In genomic region chr7:43535810-43536585, GRCh38 we compare ENCODE assay signal across 10 cellular contexts. TPM values are rescaled to one million over a fixed set of nuclear protein-coding genes. Genes with fewer than 3 reads are reported as not detected.
A peak's percentile ranks its signal among the peaks of the same experiment; 100 is the strongest.
DNase-seq lines count a peak whose midpoint lies in the region; FAIRE-seq and TF ChIP-seq lines count a peak whose summit lies in the region.
"Had no signal": no experiment of that assay in that cellular context is flagged by ENCODE, and none has a peak within 500 bp of the region (broad histone marks: within the 10 kb centered on the region; RNA-seq: fewer than 3 reads in every experiment).

No MANE protein-coding gene starts in this region.

- CTCF ChIA-PET in BJ (lab: Yijun Ruan, JAX): interaction anchor here (1.6 kb wide), 1 partner anchor 13 kb away, joined by 3 read pairs; no protein-coding TSS in a partner anchor

- DNase-seq in BJ (ENCODE audit: low read depth) (peak; percentile 87), MV-4-11 (lab: John Stamatoyannopoulos, UW) (peak; percentile 71), bronchial epithelial cell (ENCODE audit: low read depth) (peak; percentile 80), myocyte (ENCODE audit: low read depth) (peak; percentile 87), NAMALWA (ENCODE audit: low spot score) (no peak), cerebellar nuclear complex (lab: John Stamatoyannopoulos, UW) (no peak), uterus (no peak), NCI-H2081 (lab: John Stamatoyannopoulos, UW) (no peak)
- DNase-seq: activated T-cell treated with anti-CD3 and anti-CD28 coated beads, Interleukin-2, amount 50 U/mL, for 48 hours; CD4-positive, CD25-positive, alpha-beta regulatory T cell had no signal

- peak overlapping the region in 1 of 2 donors; percentile 18 for H3K27ac ChIP-seq in uterus

- no peak for FAIRE-seq in bronchial epithelial cell (lab: Jason Lieb, UNC)

- peaks cover 0 to 5% of the 10 kb centered on the region in 2 donors for H3K4me1 ChIP-seq in uterus

- TF ChIP-seq POLR2A in uterus (IDR thresholded peaks at IDR 0.05): no peak

- no peaks in the 10 kb centered on the region for H3K36me3 ChIP-seq in BJ (ENCODE audit: control insufficient read depth, insufficient read depth, low read length)
- no peaks in the 10 kb centered on the region for H3K36me3 ChIP-seq in bronchial epithelial cell (ENCODE audit: control insufficient read depth, insufficient read depth, low read length)
- no peaks in the 10 kb centered on the region for H3K36me3 ChIP-seq in uterus

- POLR2A ChIA-PET in BJ (lab: Charles Lee): no interaction called here

- intact Hi-C loops in uterus (cut with DNase I; ENCODE audit: low total_unique reads): no loop called here

- H3K27me3 ChIP-seq in BJ (ENCODE audit: control insufficient read depth, insufficient read depth, low read length) (peaks cover 13% of the 10 kb centered on the region), bronchial epithelial cell (ENCODE audit: control insufficient read depth, insufficient read depth, low read length) (no peaks in the 10 kb centered on the region), uterus (no peaks in the 10 kb centered on the region)

- no peaks in the 10 kb centered on the region for H3K9me3 ChIP-seq in uterus

- H3K4me3 ChIP-seq in BJ (ENCODE audit: low read depth, low read length) (no peak overlapping the region), bronchial epithelial cell (ENCODE audit: low read depth, low read length) (no peak overlapping the region), uterus (no peak overlapping the region)

- TF ChIP-seq CTCF in BJ (IDR thresholded peaks at IDR 0.05; ENCODE audit: insufficient read depth, low read depth, low read length) (no peak), bronchial epithelial cell (IDR thresholded peaks at IDR 0.05; ENCODE audit: insufficient read depth, low read length, severe bottlenecking) (no peak), uterus (IDR thresholded peaks at IDR 0.05) (no peak)

RNA-seq across cellular contexts. Expression of gene STK17A, which starts 46.9 kb away (rescaled TPM):
- 12.3 and 26.5 TPM in 2 replicates for polyA plus RNA-seq in BJ (2011; rRNA removed)
- 6.4 and 10.3 TPM in 2 replicates for polyA minus RNA-seq in BJ (2011; rRNA and poly(A)+ RNA removed)
- total RNA-seq in bronchial epithelial cell (55.2 and 79.5 TPM in 2 replicates), myocyte (17.7 and 19.9 TPM in 2 replicates), uterus (10 to 100 TPM in 2 of 4 donors, 1 to 10 TPM in 2; 2.3 to 25.2 (median 7.5) TPM)
- 14.6 TPM for polyA plus RNA-seq in myocyte (2012)

Comparison
In these comparisons a context has a peak if more than half of its experiments do, and no peak if none do; other contexts are left out.
1. DNase-seq: peak in BJ (single experiment), MV-4-11 (single experiment), bronchial epithelial cell (single experiment) and myocyte (single experiment); none in NAMALWA (single experiment), cerebellar nuclear complex (0 of 2), uterus (0 of 2) and NCI-H2081 (0 of 2).